ENCODE assay signal across 1 cellular context in the genomic region with DNA sequence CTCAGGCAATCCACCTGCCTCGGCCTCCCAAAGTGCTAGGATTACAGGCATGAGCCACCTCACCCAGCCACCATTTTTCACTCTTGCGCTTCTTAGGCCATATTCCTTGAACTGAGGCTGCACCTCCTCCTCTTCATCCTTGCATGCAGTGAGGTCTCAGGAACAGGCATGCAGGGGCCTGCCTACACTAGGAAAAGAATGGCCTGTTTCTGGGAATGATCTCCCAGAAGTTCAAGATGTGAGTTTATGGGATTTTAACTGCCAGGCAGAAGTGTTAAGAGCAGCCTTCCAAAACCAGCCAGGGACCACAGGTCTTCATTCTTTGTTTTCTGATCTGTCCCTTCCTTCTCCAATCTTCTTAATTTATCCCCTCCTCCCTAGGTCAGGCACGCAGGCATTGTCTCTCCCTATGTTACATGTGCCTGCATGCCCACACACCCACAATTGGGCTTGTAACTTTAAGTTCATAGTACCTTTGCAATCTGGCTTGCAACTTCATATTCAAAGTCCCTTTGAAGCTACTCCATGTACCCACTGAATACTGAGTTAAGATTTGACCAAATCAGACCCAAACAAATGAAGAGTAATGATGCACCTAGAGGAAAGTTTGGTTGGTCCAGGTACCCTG.
TF ChIP-seq lines count a peak whose summit lies in the region.

No MANE protein-coding gene starts in this region.

TF ChIP-seq in IMR-90, 13 proteins besides CTCF, POLR2A, EP300 and RAD21:
- no peak for TF ChIP-seq RFX5 (IDR thresholded peaks at IDR 0.05; ENCODE audit: low read depth, low read length)
- TF ChIP-seq NFE2L2 (IDR thresholded peaks at IDR 0.05; ENCODE audit: low read depth, low read length) = no peak
- TF ChIP-seq BHLHE40 (IDR thresholded peaks at IDR 0.05; ENCODE audit: low read depth, low read length) = no peak
- TF ChIP-seq MXI1 (IDR thresholded peaks at IDR 0.05; ENCODE audit: borderline replicate concordance, low read depth, low read length) = no peak
- TF ChIP-seq FOS (IDR thresholded peaks at IDR 0.05; ENCODE audit: low read depth, low read length) = no peak
- TF ChIP-seq MAFK (IDR thresholded peaks at IDR 0.05; ENCODE audit: low read depth, low read length) = no peak
- no peak for TF ChIP-seq MAZ (IDR thresholded peaks at IDR 0.05; ENCODE audit: borderline replicate concordance, low read depth, low read length)
- TF ChIP-seq ELK1 (IDR thresholded peaks at IDR 0.05; ENCODE audit: borderline replicate concordance, low read depth, low read length) = no peak
- TF ChIP-seq CEBPB (IDR thresholded peaks at IDR 0.05; ENCODE audit: low read depth, low read length) = no peak
- no peak for TF ChIP-seq CHD1 (IDR thresholded peaks at IDR 0.05; ENCODE audit: low read depth, low read length)
- no peak for TF ChIP-seq SMC3 (IDR thresholded peaks at IDR 0.05; ENCODE audit: low read depth, low read length)
- no peak for TF ChIP-seq RCOR1 (IDR thresholded peaks at IDR 0.05; ENCODE audit: insufficient replicate concordance, low read length)
- TF ChIP-seq, protein P1, sequence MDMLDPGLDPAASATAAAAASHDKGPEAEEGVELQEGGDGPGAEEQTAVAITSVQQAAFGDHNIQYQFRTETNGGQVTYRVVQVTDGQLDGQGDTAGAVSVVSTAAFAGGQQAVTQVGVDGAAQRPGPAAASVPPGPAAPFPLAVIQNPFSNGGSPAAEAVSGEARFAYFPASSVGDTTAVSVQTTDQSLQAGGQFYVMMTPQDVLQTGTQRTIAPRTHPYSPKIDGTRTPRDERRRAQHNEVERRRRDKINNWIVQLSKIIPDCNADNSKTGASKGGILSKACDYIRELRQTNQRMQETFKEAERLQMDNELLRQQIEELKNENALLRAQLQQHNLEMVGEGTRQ (IDR thresholded peaks at IDR 0.05; ENCODE audit: low read depth, low read length) = no peak
